In genomic region chr20:58841539-58842264, GRCh38 we compare ENCODE assay signal across 27 cellular contexts. TPM values are rescaled to one million over a fixed set of nuclear protein-coding genes. Genes with fewer than 3 reads are reported as not detected.
DNase-seq lines count a peak whose midpoint lies in the region; FAIRE-seq and TF ChIP-seq lines count a peak whose summit lies in the region.
"Had no signal": no experiment of that assay in that cellular context is flagged by ENCODE, and none has a peak within 500 bp of the region (broad histone marks: within the 10 kb centered on the region; RNA-seq: fewer than 3 reads in every experiment).

No MANE protein-coding gene starts in this region.

- H3K36me3 Mint-ChIP-seq in brain: peaks cover 27% of the 10 kb centered on the region

- DNase-seq in HTR-8/SVneo (ENCODE audit: insufficient read length, low spot score) (no peak), retina (peak; percentile 39), NCI-H524 treated with DMSO at 0.1 percent for 48 hours (lab: John Stamatoyannopoulos, UW) (no peak), NCI-H2081 treated with DMSO at 0.1 percent for 48 hours (lab: John Stamatoyannopoulos, UW) (no peak), Ammon's horn (ENCODE audit: low spot score) (no peak)
- DNase-seq: activated CD4-positive, alpha-beta T cell treated with anti-CD3 and anti-CD28 coated beads, Interleukin-2, amount 10 ng/mL, durations not matched to agents 24 days and 14 days; activated naive CD4-positive, alpha-beta T cell treated with anti-CD3 and anti-CD28 coated beads, Interleukin-2, amount 10 ng/mL, durations not matched to agents 7 days and 5 days; activated T-cell treated with anti-CD3 and anti-CD28 coated beads, Interleukin-2, amount 50 U/mL, for 72 hours; amniotic stem cell; DMS79 treated with DMSO at 0.1 percent for 48 hours; effector memory CD8-positive, alpha-beta T cell; gastrocnemius medialis; kidney; naive thymus-derived CD8-positive, alpha-beta T cell; NCI-H1092; NCI-H1694 treated with DMSO at 0.1 percent for 48 hours; NCI-H526 treated with DMSO at 0.1 percent for 48 hours; Right ventricle myocardium superior; small intestine; tibial artery had no signal

- FAIRE-seq in HTR-8/SVneo (lab: Jason Lieb, UNC): peak; percentile 91
- FAIRE-seq: bronchial epithelial cell, colon, kidney, small intestine had no signal

- TF ChIP-seq CTCF in brain (conservative IDR thresholded peaks at IDR 0.05): no peak

- H3K4me1 ChIP-seq in iPS-15b (ENCODE audit: control insufficient read depth, insufficient read depth, low read length): peaks cover 35% of the 10 kb centered on the region
- H3K4me1 ChIP-seq: Caco-2 had no signal

- H3K4me3 Mint-ChIP-seq in brain: peak overlapping the region in 4 of 5 experiments; percentile 36 to 81 (median 64)
- H3K4me3 Mint-ChIP-seq: activated CD4-positive, alpha-beta T cell treated with anti-CD3 and anti-CD28 coated beads, Interleukin-2, amount 10 ng/mL, durations not matched to agents 24 days and 14 days; activated naive CD4-positive, alpha-beta T cell treated with anti-CD3 and anti-CD28 coated beads, Interleukin-2, amount 10 ng/mL, durations not matched to agents 7 days and 5 days; activated T-cell treated with anti-CD3 and anti-CD28 coated beads, Interleukin-2, amount 50 U/mL, for 72 hours; effector memory CD8-positive, alpha-beta T cell; naive thymus-derived CD8-positive, alpha-beta T cell had no signal

- H3K27me3 ChIP-seq in iPS-15b (ENCODE audit: control insufficient read depth, insufficient read depth, low read length): peaks cover 2% of the 10 kb centered on the region

- H3K27me3 Mint-ChIP-seq in brain: peaks cover 88% of the 10 kb centered on the region

- H3K4me3 ChIP-seq in iPS-15b (ENCODE audit: low read depth, low read length): peak overlapping the region; percentile 52
- H3K4me3 ChIP-seq: BLaER1 treated with 17β-estradiol and CSF1 and Interleukin-3, amounts not matched to agents 10 nM and 100 nM; gastrocnemius medialis; hepatocyte; tibial artery had no signal

- peak overlapping the region; percentile 32 for H3K9ac ChIP-seq in iPS-15b (ENCODE audit: low read depth, low read length)
- H3K9ac ChIP-seq: BLaER1 treated with 17β-estradiol and CSF1 and Interleukin-3, amounts not matched to agents 10 nM and 100 nM had no signal

- peaks cover 32% of the 10 kb centered on the region for H3K36me3 ChIP-seq in iPS-15b (ENCODE audit: control insufficient read depth, insufficient read depth, low read length)
- H3K36me3 ChIP-seq: BLaER1 treated with 17β-estradiol and CSF1 and Interleukin-3, amounts not matched to agents 10 nM and 100 nM; gastrocnemius medialis; tibial artery had no signal

- peaks cover 2% of the 10 kb centered on the region for H3K4me1 Mint-ChIP-seq in brain

- H3K9me3 ChIP-seq in iPS-15b (ENCODE audit: control insufficient read depth, insufficient read depth, low read length): no peaks in the 10 kb centered on the region
- H3K9me3 ChIP-seq: Caco-2, gastrocnemius medialis, tibial artery had no signal

- H3K9me3 Mint-ChIP-seq in brain: peaks cover 0 to 5% (median 0%) of the 10 kb centered on the region in 5 experiments
- H3K9me3 Mint-ChIP-seq: activated CD4-positive, alpha-beta T cell treated with anti-CD3 and anti-CD28 coated beads, Interleukin-2, amount 10 ng/mL, durations not matched to agents 24 days and 14 days; activated naive CD4-positive, alpha-beta T cell treated with anti-CD3 and anti-CD28 coated beads, Interleukin-2, amount 10 ng/mL, durations not matched to agents 7 days and 5 days; activated T-cell treated with anti-CD3 and anti-CD28 coated beads, Interleukin-2, amount 50 U/mL, for 72 hours; effector memory CD8-positive, alpha-beta T cell; naive thymus-derived CD8-positive, alpha-beta T cell had no signal

- H3K27ac Mint-ChIP-seq in brain: no peak overlapping the region
- H3K27ac Mint-ChIP-seq: activated CD4-positive, alpha-beta T cell treated with anti-CD3 and anti-CD28 coated beads, Interleukin-2, amount 10 ng/mL, durations not matched to agents 24 days and 14 days; activated naive CD4-positive, alpha-beta T cell treated with anti-CD3 and anti-CD28 coated beads, Interleukin-2, amount 10 ng/mL, durations not matched to agents 7 days and 5 days; activated T-cell treated with anti-CD3 and anti-CD28 coated beads, Interleukin-2, amount 50 U/mL, for 72 hours; effector memory CD8-positive, alpha-beta T cell; naive thymus-derived CD8-positive, alpha-beta T cell had no signal

RNA-seq across cellular contexts. Expression of gene GNAS-AS1, which starts 9.0 kb away (rescaled TPM):
- not detected for polyA plus RNA-seq in brain (ENCODE audit: insufficient read depth, low read depth, low replicate concordance)

RNA-seq across cellular contexts. Expression of gene GNAS, which starts 10.8 kb away (rescaled TPM):
- polyA plus RNA-seq in brain (ENCODE audit: insufficient read depth, low read depth, low replicate concordance): 3,328 TPM
